In the genomic region with DNA sequence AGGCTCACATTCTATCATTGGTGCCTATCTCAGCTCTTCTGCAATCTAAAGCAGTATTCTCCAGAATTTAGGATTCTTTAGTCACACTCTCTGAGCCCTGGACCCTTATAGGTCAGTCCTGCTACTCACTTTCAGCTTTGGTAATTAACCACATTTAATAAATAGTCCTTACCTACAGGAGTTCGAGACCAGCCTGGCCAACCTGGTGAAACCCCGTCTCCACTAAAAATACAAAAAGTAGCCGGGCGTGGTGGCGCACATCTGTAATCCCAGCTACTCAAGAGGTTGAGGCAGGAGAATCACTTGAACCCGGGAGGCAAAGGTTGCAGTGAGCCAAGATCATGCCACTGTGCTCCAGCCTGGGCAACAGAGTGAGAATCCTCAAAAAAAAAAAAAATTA, we compare ENCODE assay signal across 1 cellular context. TPM values are rescaled to one million over a fixed set of nuclear protein-coding genes. Genes with fewer than 3 reads are reported as not detected.
"Had no signal": no experiment of that assay in that cellular context is flagged by ENCODE, and none has a peak within 500 bp of the region (broad histone marks: within the 10 kb centered on the region; RNA-seq: fewer than 3 reads in every experiment).

No MANE protein-coding gene starts in this region.

RNA-seq across cellular contexts. Expression of a gene that starts 34.0 kb away (rescaled TPM):
- total RNA-seq: dermis microvascular lymphatic vessel endothelial cell had no signal
